ENCODE assay signal across 9 cellular contexts in genomic region chr15:30621352-30621751, GRCh38. TPM values are rescaled to one million over a fixed set of nuclear protein-coding genes. Genes with fewer than 3 reads are reported as not detected.
DNase-seq lines count a peak whose midpoint lies in the region; ATAC-seq, FAIRE-seq and TF ChIP-seq lines count a peak whose summit lies in the region.
"Not testable (repeated sequence)": the region's sequence is repeated elsewhere in the genome, so short reads cannot be mapped to it uniquely, and the experiment has no call there.
"Had no signal": no experiment of that assay in that cellular context is flagged by ENCODE, and none has a peak within 500 bp of the region (broad histone marks: within the 10 kb centered on the region; RNA-seq: fewer than 3 reads in every experiment).

No MANE protein-coding gene starts in this region.

- not testable (repeated sequence) for H3K4me3 Mint-ChIP-seq in neural crest cell

- POLR2A ChIA-PET in PC-3 (lab: Charles Lee; ENCODE audit: unreplicated experiment): not testable (repeated sequence)

- DNase-seq in GM23248 (peak; percentile 15), PC-3 (peak; percentile 30), hepatocyte (ENCODE audit: low spot score) (peak; percentile 12), neural crest cell (ENCODE audit: low read depth, low spot score) (peak; percentile 2)
- DNase-seq in ascending aorta (ENCODE audit: low spot score in 2 of 2): not testable (repeated sequence)

- in situ Hi-C loops in GM23248 (cut with MboI): not testable (repeated sequence)

- not testable (repeated sequence) for H3K9me3 Mint-ChIP-seq in neural crest cell

- H3K4me1 Mint-ChIP-seq in neural crest cell: not testable (repeated sequence)

- not testable (repeated sequence) for H3K4me2 ChIP-seq in GM23248 (ENCODE audit: unreplicated experiment); PC-3 (ENCODE audit: low read length); hepatocyte

- peak; percentile 53 for FAIRE-seq in endometrium (lab: Jason Lieb, UNC)

- not testable (repeated sequence) for H4K20me1 ChIP-seq in GM23248 (ENCODE audit: insufficient read depth); PC-3 (ENCODE audit: low read length); hepatocyte (ENCODE audit: insufficient read depth, poor library complexity, severe bottlenecking)

- peak; percentile 21; the same call in 1 of the 2 replicates for ATAC-seq in PC-3

- not testable (repeated sequence) for H3K27me3 Mint-ChIP-seq in neural crest cell (ENCODE audit: low read depth)

- H3K9me3 ChIP-seq in GM23248 (ENCODE audit: low read depth); PC-3 (ENCODE audit: low read length); ascending aorta; hepatocyte (ENCODE audit: low read depth): not testable (repeated sequence)

- not testable (repeated sequence) for H3K36me3 ChIP-seq in GM23248 (ENCODE audit: low read depth); PC-3 (ENCODE audit: low read depth, low read length); ascending aorta; hepatocyte (replicated peaks; ENCODE audit: insufficient read depth, low read depth)

- TF ChIP-seq CTCF in C4-2B (conservative IDR thresholded peaks at IDR 0.05): peak; percentile 27
- TF ChIP-seq CTCF in PC-3 (conservative IDR thresholded peaks at IDR 0.05; ENCODE audit: low read depth, low read length): not testable (repeated sequence)
- peak in 2 of 3 experiments; percentile 11 to 21 for TF ChIP-seq CTCF in ascending aorta (IDR thresholded peaks at IDR 0.05)
- peak; percentile 36 for TF ChIP-seq CTCF in hepatocyte (IDR thresholded peaks at IDR 0.05; ENCODE audit: poor library complexity)
- TF ChIP-seq CTCF in neural crest cell (conservative IDR thresholded peaks at IDR 0.05): peak; percentile 57

- not testable (repeated sequence) for H3K27me3 ChIP-seq in GM23248 (replicated peaks; ENCODE audit: insufficient read depth); PC-3 (ENCODE audit: low read length); ascending aorta; hepatocyte

- H3F3A ChIP-seq in GM23248 (ENCODE audit: insufficient read depth); PC-3 (ENCODE audit: low read length, unreplicated experiment): not testable (repeated sequence)

- not testable (repeated sequence) for H3K79me2 ChIP-seq in GM23248 (ENCODE audit: insufficient read depth); PC-3 (ENCODE audit: low read length); hepatocyte

- 0 to 22% methylated on average over 2 to 3 of the region's 3 CpGs for WGBS in GM23248 (ENCODE audit: low coverage in 1 of 2, low lambda C conversion rate in 2 of 2, missing lambda C conversion rate in 2 of 2), 2 experiments
- WGBS in hepatocyte (ENCODE audit: low lambda C conversion rate, missing lambda C conversion rate): 0% methylated on average over 1 of the region's 3 CpGs

- not testable (repeated sequence) for H3K4me1 ChIP-seq in GM23248 (ENCODE audit: insufficient read depth); PC-3 (ENCODE audit: insufficient read depth, low read length); ascending aorta; hepatocyte (ENCODE audit: insufficient read depth)

- not testable (repeated sequence) for BruUV-seq in PC-3 (replicated peaks; lab: Mats Ljungman, UMichigan)

- intact Hi-C loops in PC-3 (cut with micrococcal nuclease); ascending aorta (cut with DNase I): not testable (repeated sequence)

- H3K36me3 Mint-ChIP-seq in neural crest cell (ENCODE audit: low read depth): not testable (repeated sequence)

- H3K27ac ChIP-seq in C4-2B; GM23248; PC-3 (ENCODE audit: low read length); ascending aorta; hepatocyte: not testable (repeated sequence)

- H3K27ac Mint-ChIP-seq in neural crest cell (ENCODE audit: unreplicated experiment): not testable (repeated sequence)

- H3K9me2 ChIP-seq in GM23248 (ENCODE audit: insufficient read depth); PC-3 (replicated peaks; ENCODE audit: low read length); hepatocyte (replicated peaks; ENCODE audit: insufficient read depth): not testable (repeated sequence)

- not testable (repeated sequence) for H3K4me3 ChIP-seq in GM23248; PC-3 (ENCODE audit: low read length); ascending aorta; hepatocyte

- CTCF ChIA-PET in PC-3 (lab: Charles Lee): not testable (repeated sequence)

- not testable (repeated sequence) for H2AFZ ChIP-seq in GM23248; PC-3 (ENCODE audit: low read length); hepatocyte

- H3K9ac ChIP-seq in GM23248; PC-3 (ENCODE audit: low read length): not testable (repeated sequence)

RNA-seq across cellular contexts. Expression of gene GOLGA8H, which starts 17.5 kb away (rescaled TPM):
- total RNA-seq in GM23248 (2014; rRNA removed; shearing (Covaris generic)): not detected in 2 replicates
- not detected in 2 replicates for polyA plus RNA-seq in GM23248 (2016; fragmentation: Nextera tagmentation; extraction: Ambion mirVana)
- 0.84 and 1.0 TPM in 2 replicates for total RNA-seq in PC-3 (2014; rRNA removed)
- total RNA-seq in ascending aorta: not detected
- total RNA-seq in hepatocyte: not detected in 2 replicates
- polyA plus RNA-seq in hepatocyte: 0.09 TPM in 1 of 2 replicates, not detected in the other
- 2.1 and 2.4 TPM in 2 replicates for total RNA-seq in neural crest cell
- total RNA-seq: CD4-positive, CD25-positive, alpha-beta regulatory T cell; gastrocnemius medialis had no signal
- polyA plus RNA-seq: CD4-positive, CD25-positive, alpha-beta regulatory T cell had no signal
